8 cellular contexts compared by ENCODE assay signal in the genomic region with DNA sequence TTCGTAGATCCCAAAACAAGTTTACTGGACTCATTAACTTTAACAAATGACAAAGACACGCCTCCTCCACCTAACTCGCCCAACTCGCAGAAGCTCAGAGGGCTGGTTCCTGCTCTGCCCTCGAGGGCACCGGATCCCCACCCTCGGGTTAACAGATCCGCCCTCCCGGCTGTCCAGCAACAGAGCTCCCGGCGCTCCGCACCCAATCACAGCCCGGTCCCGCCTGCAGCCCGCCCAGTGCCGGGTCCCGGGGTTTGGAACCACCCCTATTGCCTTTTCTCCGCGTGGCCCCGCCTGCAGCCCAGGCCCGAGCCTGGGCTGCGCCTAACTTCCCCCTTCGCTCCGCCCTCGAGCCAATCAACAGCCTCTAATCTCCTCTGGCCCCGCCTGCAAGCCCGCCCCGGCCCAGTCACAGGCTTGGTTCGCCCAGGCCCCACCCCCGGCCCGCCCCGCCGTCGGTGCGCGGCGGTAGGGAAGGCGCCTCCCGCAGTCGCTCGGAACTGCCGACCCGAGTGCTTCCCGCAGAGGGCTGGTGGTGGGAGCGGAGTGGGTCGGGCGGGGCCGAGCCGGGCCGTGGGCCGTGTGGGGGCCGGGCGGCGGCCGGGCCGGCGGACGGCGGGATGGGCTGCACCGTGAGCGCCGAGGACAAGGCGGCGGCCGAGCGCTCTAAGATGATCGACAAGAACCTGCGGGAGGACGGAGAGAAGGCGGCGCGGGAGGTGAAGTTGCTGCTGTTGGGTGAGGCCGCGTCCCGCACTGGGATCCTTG. TPM values are rescaled to one million over a fixed set of nuclear protein-coding genes. Genes with fewer than 3 reads are reported as not detected.
A peak's percentile ranks its signal among the peaks of the same experiment; 100 is the strongest.
DNase-seq lines count a peak whose midpoint lies in the region; ATAC-seq, FAIRE-seq and TF ChIP-seq lines count a peak whose summit lies in the region.

A gene (plus strand): TSS at position 489 of the 768 bp plus-strand sequence. CDS start 132 bp downstream, at position 621.

- H3K27me3 Mint-ChIP-seq in astrocyte (ENCODE audit: low read depth, unreplicated experiment), result no peaks in the 10 kb centered on the region

- peaks cover 45% of the 10 kb centered on the region for H4K20me1 ChIP-seq in astrocyte (ENCODE audit: insufficient read depth, low read length)

- peak within 1 kb of the TSS; percentile 95 for H3K9ac ChIP-seq in astrocyte (ENCODE audit: low read length)

- peaks cover 3% of the 10 kb centered on the region for H3K36me3 Mint-ChIP-seq in astrocyte (ENCODE audit: low read depth, unreplicated experiment)

- H3K27ac ChIP-seq in astrocyte (ENCODE audit: low read depth, low read length) (peak within 1 kb of the TSS; percentile 63), right cardiac atrium (ENCODE audit: low read length) (peak within 1 kb of the TSS; percentile 91), vagina (peak within 1 kb of the TSS; percentile 92)

- H2AFZ ChIP-seq in astrocyte (ENCODE audit: low read depth, low read length), result peak within 1 kb of the TSS; percentile 74

- FAIRE-seq in astrocyte (lab: Jason Lieb, UNC), result peak; percentile 43

- peak; percentile 87 for DNase-seq in NCI-H2029 (lab: John Stamatoyannopoulos, UW)
- peak; percentile 98 for DNase-seq in T-helper 22 cell (ENCODE audit: low read depth)
- peak; percentile 92 for DNase-seq in astrocyte (ENCODE audit: low read depth)
- DNase-seq in right cardiac atrium, result peak; percentile 99 to 100 (median 99)
- peak; percentile 99 for DNase-seq in putamen (ENCODE audit: low spot score)
- DNase-seq in vagina (ENCODE audit: extremely low spot score in 2 of 2), result peak; percentile 99 to 100

- H3K4me1 Mint-ChIP-seq in astrocyte (ENCODE audit: low read depth, unreplicated experiment), result peaks cover 13% of the 10 kb centered on the region

- H3K4me3 ChIP-seq in astrocyte (ENCODE audit: insufficient read depth, low read depth, low read length), result peak within 1 kb of the TSS; percentile 92
- peak within 1 kb of the TSS; percentile 81 for H3K4me3 ChIP-seq in right cardiac atrium (ENCODE audit: low read length)
- H3K4me3 ChIP-seq in vagina, result peak within 1 kb of the TSS; percentile 87 to 97

- peak within 1 kb of the TSS; percentile 88 for H3K27ac Mint-ChIP-seq in astrocyte (ENCODE audit: unreplicated experiment)

- H3K4me3 Mint-ChIP-seq in astrocyte (ENCODE audit: unreplicated experiment), result peak within 1 kb of the TSS; percentile 100

- no peaks in the 10 kb centered on the region for H3K9me3 Mint-ChIP-seq in astrocyte (ENCODE audit: unreplicated experiment)

- H3K4me2 ChIP-seq in astrocyte (ENCODE audit: low read length), result peak within 1 kb of the TSS; percentile 97

- H3K36me3 ChIP-seq in astrocyte (ENCODE audit: insufficient read depth, low read length) (peaks cover 3% of the 10 kb centered on the region), vagina (no peaks in the 10 kb centered on the region)

- TF ChIP-seq CTCF in astrocyte (IDR thresholded peaks at IDR 0.05; ENCODE audit: insufficient read depth, low read depth, low read length) (no peak), vagina (IDR thresholded peaks at IDR 0.05) (no peak)

- WGBS in right cardiac atrium, result under 1% methylated on average over 75 of the region's 75 CpGs

- H3K9me3 ChIP-seq in astrocyte (ENCODE audit: insufficient read depth, low read depth, low read length) (no peaks in the 10 kb centered on the region), right cardiac atrium (ENCODE audit: control insufficient read depth, low read length) (no peaks in the 10 kb centered on the region), vagina (no peaks in the 10 kb centered on the region)

- H3K27me3 ChIP-seq in astrocyte (ENCODE audit: insufficient read depth, low read length), result no peaks in the 10 kb centered on the region
- H3K27me3 ChIP-seq in right cardiac atrium (ENCODE audit: control insufficient read depth, insufficient read depth), result no peaks in the 10 kb centered on the region
- H3K27me3 ChIP-seq in vagina, result no peaks in the 10 kb centered on the region

- intact Hi-C loops in right cardiac atrium (cut with DNase I), result no loop called here
- intact Hi-C loops in vagina (cut with DNase I), result no loop called here

- H3K79me2 ChIP-seq in astrocyte (ENCODE audit: insufficient read depth, low read length), result peaks cover 49% of the 10 kb centered on the region

- peak; percentile 97 for TF ChIP-seq POLR2A in GM18505 (IDR thresholded peaks at IDR 0.05; ENCODE audit: borderline replicate concordance, extremely low read depth, insufficient read depth, insufficient read length)
- TF ChIP-seq POLR2A in vagina (IDR thresholded peaks at IDR 0.05), result peak in 1 of 2 donors; percentile 95

- H3K4me1 ChIP-seq in astrocyte (ENCODE audit: insufficient read depth, low read length) (peaks cover 20% of the 10 kb centered on the region), right cardiac atrium (ENCODE audit: control insufficient read depth, insufficient read depth, low read length) (peaks cover 3% of the 10 kb centered on the region), vagina (peaks cover 55% of the 10 kb centered on the region)

- peak; percentile 91 for ATAC-seq in GM18505 (IDR thresholded peaks at IDR 0.05; ENCODE audit: unreplicated experiment)
- peak; percentile 86 for ATAC-seq in HG02973 (IDR thresholded peaks at IDR 0.05; ENCODE audit: unreplicated experiment)
- peak; percentile 94 for ATAC-seq in right cardiac atrium

RNA-seq across cellular contexts. Expression of the gene that starts here (rescaled TPM):
- total RNA-seq in astrocyte (380 and 381 TPM in 2 replicates), right cardiac atrium (100 to 1,000 TPM; 129 to 149 (median 148) TPM), vagina (244 TPM)
- polyA plus RNA-seq in right cardiac atrium, result 122 TPM

Comparison
In these comparisons a context has a peak if more than half of its experiments do, and no peak if none do; other contexts are left out.
1. Peak in every context shown above with its lines: DNase-seq, ATAC-seq, H3K4me3 ChIP-seq and H3K27ac ChIP-seq.